ENCODE assay signal across 35 cellular contexts in genomic region chr22:44802956-44803355, GRCh38. TPM values are rescaled to one million over a fixed set of nuclear protein-coding genes. Genes with fewer than 3 reads are reported as not detected.
"Had no signal": no experiment of that assay in that cellular context is flagged by ENCODE, and none has a peak within 500 bp of the region (broad histone marks: within the 10 kb centered on the region; RNA-seq: fewer than 3 reads in every experiment).

No MANE protein-coding gene starts in this region.

- H3K9me3 Mint-ChIP-seq: activated CD4-positive, alpha-beta memory T cell treated with anti-CD3 and anti-CD28 coated beads, Interleukin-2, amount 10 ng/mL, durations not matched to agents 7 days and 5 days; activated naive CD4-positive, alpha-beta T cell treated with anti-CD3 and anti-CD28 coated beads, Interleukin-2, amount 10 ng/mL, durations not matched to agents 7 days and 5 days had no signal

- H3K4me3 Mint-ChIP-seq: activated CD4-positive, alpha-beta memory T cell treated with anti-CD3 and anti-CD28 coated beads, Interleukin-2, amount 10 ng/mL, durations not matched to agents 7 days and 5 days; activated naive CD4-positive, alpha-beta T cell treated with anti-CD3 and anti-CD28 coated beads, Interleukin-2, amount 10 ng/mL, durations not matched to agents 7 days and 5 days; activated naive CD8-positive, alpha-beta T cell had no signal

- ATAC-seq: PC-3 had no signal

- H3K27ac Mint-ChIP-seq: activated CD4-positive, alpha-beta memory T cell treated with anti-CD3 and anti-CD28 coated beads, Interleukin-2, amount 10 ng/mL, durations not matched to agents 7 days and 5 days; activated naive CD4-positive, alpha-beta T cell treated with anti-CD3 and anti-CD28 coated beads, Interleukin-2, amount 10 ng/mL, durations not matched to agents 7 days and 5 days; activated naive CD8-positive, alpha-beta T cell had no signal

- H3K27me3 ChIP-seq: ascending aorta, cardiac muscle cell, Peyer's patch had no signal

- DNase-seq: activated CD4-positive, alpha-beta memory T cell treated with anti-CD3 and anti-CD28 coated beads, Interleukin-2, amount 10 ng/mL, durations not matched to agents 7 days and 5 days; activated CD4-positive, alpha-beta T cell treated with anti-CD3 and anti-CD28 coated beads for 1 hour; activated CD4-positive, alpha-beta T cell treated with anti-CD3 and anti-CD28 coated beads for 48 hours; activated CD4-positive, CD25-positive, alpha-beta regulatory T cell; activated CD8-positive, alpha-beta memory T cell treated with anti-CD3 and anti-CD28 coated beads, Interleukin-2, amount 50 U/mL, for 48 hours; activated effector memory CD4-positive, alpha-beta T cell treated with Interleukin-2 at 50 U/mL for 16 hours; activated naive CD4-positive, alpha-beta T cell treated with anti-CD3 and anti-CD28 coated beads, Interleukin-2, amount 10 ng/mL, durations not matched to agents 7 days and 5 days; activated T-cell treated with anti-CD3 and anti-CD28 coated beads, Interleukin-2, amount 50 U/mL, for 48 hours; amygdala; NCI-H1092 treated with DMSO at 0.1 percent for 48 hours; NCI-H1417; NCI-H146; NCI-H187; NCI-H2029 treated with DMSO at 0.1 percent for 48 hours; NCI-H2107; NCI-H2171; NCI-H510A; NCI-H526; NCI-H748 treated with DMSO at 0.1 percent for 48 hours; NK-92 treated with Interleukin-12 subunit alpha and Interleukin-12 subunit beta, amount 100 ng/mL, for 24 hours; PC-3; Peyer's patch; RPMI8226; SHP77 treated with DMSO at 0.1 percent for 48 hours; SW 1271; T-helper 1 cell; T-helper 2 cell; T-helper 9 cell had no signal

- H3K4me2 ChIP-seq: KMS-11 had no signal

- H3K4me1 Mint-ChIP-seq: activated naive CD4-positive, alpha-beta T cell treated with anti-CD3 and anti-CD28 coated beads, Interleukin-2, amount 10 ng/mL, durations not matched to agents 7 days and 5 days had no signal

- H3K27me3 Mint-ChIP-seq: activated naive CD8-positive, alpha-beta T cell had no signal

- H3K9me3 ChIP-seq: ascending aorta, Peyer's patch had no signal

- H3K36me3 ChIP-seq: ascending aorta, cardiac muscle cell, Peyer's patch had no signal

- H3K4me1 ChIP-seq: ascending aorta, Peyer's patch had no signal

- H3K9ac ChIP-seq: KMS-11 had no signal

- H3K27ac ChIP-seq: ascending aorta, cardiac muscle cell, KMS-11, Peyer's patch, VCaP had no signal

- H3K36me3 Mint-ChIP-seq: activated naive CD4-positive, alpha-beta T cell treated with anti-CD3 and anti-CD28 coated beads, Interleukin-2, amount 10 ng/mL, durations not matched to agents 7 days and 5 days had no signal

- H3K4me3 ChIP-seq: ascending aorta, cardiac muscle cell, Peyer's patch had no signal

RNA-seq across cellular contexts. Expression of gene ARHGAP8, which starts 50.6 kb away (rescaled TPM):
- total RNA-seq: ascending aorta, LHCN-M2, M059J had no signal
